Comparison of ENCODE assay signal across 15 cellular contexts in genomic region chr11:104015649-104016415, GRCh38. TPM values are rescaled to one million over a fixed set of nuclear protein-coding genes. Genes with fewer than 3 reads are reported as not detected.
DNase-seq lines count a peak whose midpoint lies in the region; ATAC-seq lines count a peak whose summit lies in the region.
"Had no signal": no experiment of that assay in that cellular context is flagged by ENCODE, and none has a peak within 500 bp of the region (broad histone marks: within the 10 kb centered on the region; RNA-seq: fewer than 3 reads in every experiment).

No MANE protein-coding gene starts in this region.

- H3K4me3 Mint-ChIP-seq in immature natural killer cell, result peak overlapping the region in 1 of 5 donors; percentile 19
- H3K4me3 Mint-ChIP-seq: activated CD4-positive, alpha-beta memory T cell treated with anti-CD3 and anti-CD28 coated beads, Interleukin-2, amount 10 ng/mL, durations not matched to agents 7 days and 5 days; activated naive CD8-positive, alpha-beta T cell treated with anti-CD3 and anti-CD28 coated beads, Interleukin-2, amount 10 ng/mL, durations not matched to agents 7 days and 5 days had no signal

- H3K4me1 Mint-ChIP-seq in immature natural killer cell, result peaks cover 41 to 82% of the 10 kb centered on the region in 2 donors
- H3K4me1 Mint-ChIP-seq: activated CD4-positive, alpha-beta memory T cell treated with anti-CD3 and anti-CD28 coated beads, Interleukin-2, amount 10 ng/mL, durations not matched to agents 7 days and 5 days; activated naive CD8-positive, alpha-beta T cell treated with anti-CD3 and anti-CD28 coated beads, Interleukin-2, amount 10 ng/mL, durations not matched to agents 7 days and 5 days had no signal

- H3K27ac Mint-ChIP-seq in immature natural killer cell, result peak overlapping the region in 5 of 6 donors; percentile 28 to 73 (median 48)
- H3K27ac Mint-ChIP-seq: activated CD4-positive, alpha-beta memory T cell treated with anti-CD3 and anti-CD28 coated beads, Interleukin-2, amount 10 ng/mL, durations not matched to agents 7 days and 5 days; activated naive CD8-positive, alpha-beta T cell treated with anti-CD3 and anti-CD28 coated beads, Interleukin-2, amount 10 ng/mL, durations not matched to agents 7 days and 5 days had no signal

- H3K9me3 Mint-ChIP-seq in immature natural killer cell, result no peaks in the 10 kb centered on the region
- H3K9me3 Mint-ChIP-seq: activated CD4-positive, alpha-beta memory T cell treated with anti-CD3 and anti-CD28 coated beads, Interleukin-2, amount 10 ng/mL, durations not matched to agents 7 days and 5 days; activated naive CD8-positive, alpha-beta T cell treated with anti-CD3 and anti-CD28 coated beads, Interleukin-2, amount 10 ng/mL, durations not matched to agents 7 days and 5 days had no signal

- H3K36me3 Mint-ChIP-seq in immature natural killer cell, result peaks cover 0 to 13% (median 0%) of the 10 kb centered on the region in 3 donors
- H3K36me3 Mint-ChIP-seq: activated naive CD8-positive, alpha-beta T cell treated with anti-CD3 and anti-CD28 coated beads, Interleukin-2, amount 10 ng/mL, durations not matched to agents 7 days and 5 days had no signal

- peak in 1 of 3 donors; percentile 5 for DNase-seq in immature natural killer cell
- DNase-seq in anterior cingulate cortex (lab: John Stamatoyannopoulos, UW), result no peak
- DNase-seq in stimulated activated CD4-positive, alpha-beta T cell treated with anti-CD3 and anti-CD28 coated beads, Interleukin-15, amount 100 ng/mL, for 24 hours, result no peak
- DNase-seq in NCI-H510A (lab: John Stamatoyannopoulos, UW), result no peak
- DNase-seq in NCI-H146 (lab: John Stamatoyannopoulos, UW), result no peak
- DNase-seq: activated CD4-positive, alpha-beta memory T cell treated with anti-CD3 and anti-CD28 coated beads, Interleukin-2, amount 10 ng/mL, durations not matched to agents 7 days and 5 days; activated naive CD8-positive, alpha-beta T cell treated with anti-CD3 and anti-CD28 coated beads, Interleukin-2, amount 10 ng/mL, durations not matched to agents 7 days and 5 days; cortex of kidney; left ventricle myocardium inferior; NCI-H1417; T-helper 2 cell had no signal

- ATAC-seq in GM19043 (IDR thresholded peaks at IDR 0.05; ENCODE audit: low read depth, unreplicated experiment), result peak; percentile 80
- ATAC-seq in GM21825 (IDR thresholded peaks at IDR 0.05; ENCODE audit: unreplicated experiment), result peak; percentile 82
- peak; percentile 72 for ATAC-seq in HG03139 (IDR thresholded peaks at IDR 0.05; ENCODE audit: unreplicated experiment)
- ATAC-seq: foreskin keratinocyte had no signal

- H3K27me3 Mint-ChIP-seq in immature natural killer cell (ENCODE audit: low read depth in 3 of 3), result peaks cover 0 to 2% (median 0%) of the 10 kb centered on the region in 3 donors
- H3K27me3 Mint-ChIP-seq: activated CD4-positive, alpha-beta memory T cell treated with anti-CD3 and anti-CD28 coated beads, Interleukin-2, amount 10 ng/mL, durations not matched to agents 7 days and 5 days; activated naive CD8-positive, alpha-beta T cell treated with anti-CD3 and anti-CD28 coated beads, Interleukin-2, amount 10 ng/mL, durations not matched to agents 7 days and 5 days had no signal

RNA-seq across cellular contexts. Expression of gene DDI1, which starts 20.6 kb away (rescaled TPM):
- under 1 TPM in 2 of 3 donors, not detected in 1; 0.11 to 0.17 TPM for polyA plus RNA-seq in immature natural killer cell
- polyA plus RNA-seq: foreskin keratinocyte had no signal
